ENCODE assay signal across 7 cellular contexts in the genomic region with DNA sequence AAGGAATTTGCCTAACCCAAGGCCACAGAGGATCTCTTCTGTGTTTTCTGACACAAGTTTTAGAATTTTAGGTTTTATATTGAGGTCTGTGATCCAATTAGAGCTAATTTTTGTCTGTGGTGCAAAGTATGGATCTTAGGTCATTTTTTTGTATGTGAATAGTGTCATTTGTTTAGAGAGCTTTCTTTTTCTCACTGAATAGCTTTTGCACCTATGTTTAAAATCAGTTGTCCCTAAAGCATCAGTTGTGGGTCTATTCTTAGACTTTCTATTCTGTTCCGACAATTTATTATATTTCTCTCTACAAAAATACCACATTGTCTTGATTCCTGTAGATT. TPM values are rescaled to one million over a fixed set of nuclear protein-coding genes. Genes with fewer than 3 reads are reported as not detected.
DNase-seq lines count a peak whose midpoint lies in the region; ATAC-seq, FAIRE-seq and TF ChIP-seq lines count a peak whose summit lies in the region.

No MANE protein-coding gene starts in this region.

- TF ChIP-seq RAD21 in GM12878 (IDR thresholded peaks at IDR 0.05; ENCODE audit: insufficient read depth, low read depth, low read length): no peak

- no peak for TF ChIP-seq EP300 in GM12878 (IDR thresholded peaks at IDR 0.05; ENCODE audit: borderline replicate concordance in 1 of 2, control insufficient read depth in 1 of 2, low read depth in 2 of 2, low read length in 2 of 2)

- H3K36me3 ChIP-seq in GM12878 (ENCODE audit: control insufficient read depth in 2 of 2, insufficient read depth in 2 of 2, low read length in 1 of 2) (no peaks in the 10 kb centered on the region; a peak in 1 of 4 replicates), mucosa of rectum (ENCODE audit: control insufficient read depth in 2 of 2, insufficient read depth in 2 of 2, low read length in 2 of 2) (peaks cover 7 to 9% of the 10 kb centered on the region in 2 donors)

- WGBS in GM12878 (ENCODE audit: insufficient coverage, insufficient replicate concordance, low lambda C conversion rate, missing lambda C conversion rate): 12% methylated on average over 1 of the region's 1 CpG

- peaks cover 9% of the 10 kb centered on the region for H3K79me2 ChIP-seq in GM12878 (ENCODE audit: control insufficient read depth, insufficient read depth, low read length)

- DNase-seq in GM12878 (ENCODE audit: low read depth, low spot score) (no peak), GM20000 (ENCODE audit: low spot score) (no peak), NCI-H2081 treated with DMSO at 0.1 percent for 48 hours (lab: John Stamatoyannopoulos, UW) (no peak), RCC 7860 (ENCODE audit: low spot score) (no peak)

- H3K27ac ChIP-seq in GM12878 (ENCODE audit: control insufficient read depth, insufficient read depth) (peak overlapping the region; percentile 27), mucosa of rectum (ENCODE audit: low read depth in 2 of 2, low read length in 2 of 2) (peak overlapping the region; percentile 94 to 95)

- intact Hi-C loops in GM12878 (cut with micrococcal nuclease; ENCODE audit: unreplicated experiment): loop anchor here (2.0 kb wide), 1 partner anchor 40 kb away; a partner anchor contains a TSS

- ATAC-seq in GM19351 (IDR thresholded peaks at IDR 0.05; ENCODE audit: unreplicated experiment) (peak; percentile 9), HG03139 (IDR thresholded peaks at IDR 0.05; ENCODE audit: unreplicated experiment) (peak; percentile 7), GM12878 (no peak)

- RAD21 ChIA-PET in GM12878 (lab: Charles Lee; ENCODE audit: unreplicated experiment): interaction anchor here (1.0 to 1.9 kb wide), 3 partner anchors 41 to 415 kb away, joined by 3 to 5 read pairs (median 4); a partner anchor contains a TSS

- peak overlapping the region; percentile 61 for H3K4me2 ChIP-seq in GM12878 (ENCODE audit: control insufficient read depth, insufficient read depth)

- CTCF ChIA-PET in GM12878 (lab: Yijun Ruan, JAX): interaction anchor here (0.8 to 3.6 kb wide), 4 partner anchors 22 to 175 kb away, joined by 3 to 22 read pairs (median 4); no protein-coding TSS in a partner anchor

- no peaks in the 10 kb centered on the region for H3K4me1 ChIP-seq in GM12878 (ENCODE audit: control insufficient read depth, insufficient read depth, low read length)
- peaks cover 5 to 10% of the 10 kb centered on the region in 2 donors for H3K4me1 ChIP-seq in mucosa of rectum (ENCODE audit: control insufficient read depth in 2 of 2, insufficient read depth in 2 of 2, low read length in 2 of 2)

- peak overlapping the region; percentile 95 for H2AFZ ChIP-seq in GM12878 (ENCODE audit: control insufficient read depth, low read depth, low read length)

- SMC1A ChIA-PET in GM12878 (lab: Charles Lee; ENCODE audit: uncharacterized antibody, unreplicated experiment): interaction anchor here (0.7 to 2.7 kb wide), 5 partner anchors 18 to 91 kb away, joined by 3 to 15 read pairs (median 4); a partner anchor contains a TSS

- H3K9me3 ChIP-seq in GM12878 (replicated peaks; ENCODE audit: control insufficient read depth, insufficient read depth, low read length): no peaks in the 10 kb centered on the region; the same call in 1 of the 3 replicates
- no peaks in the 10 kb centered on the region for H3K9me3 ChIP-seq in mucosa of rectum (ENCODE audit: control insufficient read depth in 2 of 2, low read length in 2 of 2)

- in situ Hi-C loops in GM12878 (cut with MboI): no loop called here

- H4K20me1 ChIP-seq in GM12878 (ENCODE audit: control insufficient read depth, insufficient read depth): no peaks in the 10 kb centered on the region

- no peak for FAIRE-seq in GM12878 (lab: Jason Lieb, UNC)
- FAIRE-seq in RCC 7860 (lab: Jason Lieb, UNC): no peak

- TF ChIP-seq CTCF in GM12878 (IDR thresholded peaks at IDR 0.05 in 2 of 3, conservative IDR thresholded peaks at IDR 0.05 in 1 of 3; ENCODE audit: control insufficient read depth in 2 of 3, extremely low read depth in 1 of 3, insufficient read depth in 1 of 3, low read depth in 3 of 3, low read length in 3 of 3): no peak
- TF ChIP-seq CTCF in GM20000 (IDR thresholded peaks at IDR 0.05; ENCODE audit: extremely low read depth, missing control alignments): no peak

- POLR2A ChIA-PET in GM12878 (lab: Charles Lee): interaction anchor here (0.7 to 2.3 kb wide), 4 partner anchors 38 to 378 kb away, joined by 3 to 14 read pairs (median 8); a partner anchor contains a TSS

- TF ChIP-seq POLR2A in GM12878 (IDR thresholded peaks at IDR 0.05; ENCODE audit: low read depth, low read length): no peak

- H3K27me3 ChIP-seq in GM12878 (replicated peaks in 1 of 2; ENCODE audit: control insufficient read depth in 2 of 2, insufficient read depth in 2 of 2, low read length in 1 of 2) (no peaks in the 10 kb centered on the region), mucosa of rectum (ENCODE audit: control insufficient read depth in 2 of 2, insufficient read depth in 2 of 2, low read length in 2 of 2) (no peaks in the 10 kb centered on the region)

- peak overlapping the region; percentile 99 for H3K4me3 ChIP-seq in GM12878
- H3K4me3 ChIP-seq in mucosa of rectum (ENCODE audit: low read length in 2 of 2): peak overlapping the region; percentile 89 to 93

- TSS peak; percentile 75 for BruUV-seq in GM12878 (replicated peaks; lab: Mats Ljungman, UMichigan)

- H3K9ac ChIP-seq in GM12878 (ENCODE audit: control insufficient read depth, insufficient read depth, low read length): peak overlapping the region; percentile 96
- peak overlapping the region; percentile 83 to 91 for H3K9ac ChIP-seq in mucosa of rectum (ENCODE audit: low read depth in 1 of 2, low read length in 2 of 2)

TF ChIP-seq in GM12878, 131 proteins besides CTCF, POLR2A, EP300 and RAD21:
- no peak for TF ChIP-seq RCOR1 (conservative IDR thresholded peaks at IDR 0.05; ENCODE audit: low read depth, low read length)
- no peak for TF ChIP-seq ZNF207 (IDR thresholded peaks at IDR 0.05; ENCODE audit: borderline replicate concordance)
- TF ChIP-seq CBX3 (IDR thresholded peaks at IDR 0.05; ENCODE audit: borderline replicate concordance, low read depth): no peak
- peak; percentile 41; the same call in 1 of the 2 replicates for TF ChIP-seq ATF7 (IDR thresholded peaks at IDR 0.05; ENCODE audit: low read depth)

RNA-seq across cellular contexts. Expression of a gene that starts 0.3 kb away (rescaled TPM):
- 54.2 and 62.2 TPM in 2 replicates for total RNA-seq in GM12878 (2013; cell fraction: nucleolus; rRNA removed)
- 9.8 and 11.2 TPM in 2 replicates for total RNA-seq in GM12878 (2014; rRNA removed)
- 10.0 and 10.5 TPM in 2 replicates for total RNA-seq in GM12878 (2014; rRNA removed; fragmentation: Illumina TruSeq; extraction: Trizol)
- 11.4 and 11.7 TPM in 2 replicates for total RNA-seq in GM12878 (2021)
- polyA plus RNA-seq in GM12878 (2011; ENCODE audit: low read depth): 5.3 TPM
- polyA plus RNA-seq in GM12878 (2011; rRNA removed): 7.3 and 10.5 TPM in 2 replicates
- polyA plus RNA-seq in GM12878 (2011; cell fraction: cytosol; rRNA removed): 3.0 and 4.6 TPM in 2 replicates
- 15.8 and 18.9 TPM in 2 replicates for polyA plus RNA-seq in GM12878 (2011; cell fraction: nucleus; rRNA removed)
- 6.2 and 8.4 TPM in 2 replicates for polyA plus RNA-seq in GM12878 (2012)
- 9.2 and 9.7 TPM in 2 replicates for polyA plus RNA-seq in GM12878 (2014; fragmentation: Illumina TruSeq; extraction: Trizol)
- 1 to 10 TPM; 3.4 to 4.1 TPM for polyA plus RNA-seq in GM12878 (2014; fragmentation: Nextera tagmentation; extraction: Ambion mirVana)
- polyA plus RNA-seq in GM12878 (2014; rRNA removed): 7.6 and 8.9 TPM in 2 replicates
- polyA plus RNA-seq in GM12878 (2016; fragmentation: Nextera tagmentation; extraction: Ambion mirVana): 10 to 100 TPM; 15.8 to 18.5 TPM
- polyA minus RNA-seq in GM12878 (2011; rRNA and poly(A)+ RNA removed): 14.3 and 15.5 TPM in 2 replicates
- 1.9 and 4.4 TPM in 2 replicates for polyA minus RNA-seq in GM12878 (2011; cell fraction: cytosol; rRNA and poly(A)+ RNA removed)
- polyA minus RNA-seq in GM12878 (2011; cell fraction: nucleus; rRNA and poly(A)+ RNA removed): 23.6 and 37.4 TPM in 2 replicates

RNA-seq across cellular contexts. Expression of a gene that starts 41.3 kb away (rescaled TPM):
- total RNA-seq in GM12878 (2013; cell fraction: nucleolus; rRNA removed): 11.9 and 12.6 TPM in 2 replicates
- 34.7 and 42.2 TPM in 2 replicates for total RNA-seq in GM12878 (2014; rRNA removed)
- total RNA-seq in GM12878 (2014; rRNA removed; fragmentation: Illumina TruSeq; extraction: Trizol): 34.0 and 35.7 TPM in 2 replicates
- total RNA-seq in GM12878 (2021): 37.2 and 41.1 TPM in 2 replicates
- 6.2 TPM for polyA plus RNA-seq in GM12878 (2011; ENCODE audit: low read depth)
- polyA plus RNA-seq in GM12878 (2011; rRNA removed): 25.8 and 39.0 TPM in 2 replicates
- 6.7 and 9.5 TPM in 2 replicates for polyA plus RNA-seq in GM12878 (2011; cell fraction: cytosol; rRNA removed)
- 9.9 and 11.9 TPM in 2 replicates for polyA plus RNA-seq in GM12878 (2011; cell fraction: nucleus; rRNA removed)
- 12.4 and 12.8 TPM in 2 replicates for polyA plus RNA-seq in GM12878 (2012)
- polyA plus RNA-seq in GM12878 (2014; fragmentation: Illumina TruSeq; extraction: Trizol): 28.3 and 35.5 TPM in 2 replicates
- polyA plus RNA-seq in GM12878 (2014; fragmentation: Nextera tagmentation; extraction: Ambion mirVana): 10 to 100 TPM; 25.3 to 26.0 TPM
- polyA plus RNA-seq in GM12878 (2014; rRNA removed): 21.4 and 23.7 TPM in 2 replicates
- 100 to 1,000 TPM in 1 of 2 experiments, 10 to 100 TPM in 1; 92.8 to 103 TPM for polyA plus RNA-seq in GM12878 (2016; fragmentation: Nextera tagmentation; extraction: Ambion mirVana)
- polyA minus RNA-seq in GM12878 (2011; rRNA and poly(A)+ RNA removed): 7.1 and 10.8 TPM in 2 replicates
- 6.5 and 9.6 TPM in 2 replicates for polyA minus RNA-seq in GM12878 (2011; cell fraction: cytosol; rRNA and poly(A)+ RNA removed)
- polyA minus RNA-seq in GM12878 (2011; cell fraction: nucleus; rRNA and poly(A)+ RNA removed): 7.9 and 12.1 TPM in 2 replicates
